In genomic region chr10:103100620-103101019, GRCh38 we compare ENCODE assay signal across 20 cellular contexts.
"Had no signal": no experiment of that assay in that cellular context is flagged by ENCODE, and none has a peak within 500 bp of the region (broad histone marks: within the 10 kb centered on the region; RNA-seq: fewer than 3 reads in every experiment).

No MANE protein-coding gene starts in this region.

- H3K27me3 ChIP-seq: MG63, SJSA1 had no signal

- H3K4me3 ChIP-seq: MG63, SJSA1 had no signal

- DNase-seq: Karpas-422, KG1, MG63, NCI-H1092 treated with DMSO at 0.1 percent for 48 hours, NCI-H1436, NCI-H187, NCI-H2029, NCI-H2081 treated with DMSO at 0.1 percent for 48 hours, NCI-H2171, NCI-H226, NCI-H446, NCI-H510A, NCI-H524 treated with DMSO at 0.1 percent for 48 hours, NCI-H69, NCI-H774, Right ventricle myocardium superior, RPMI8226, SIG-M5 had no signal

- H3K4me1 ChIP-seq: SJSA1 had no signal

- H3K9me3 ChIP-seq: MG63, SJSA1 had no signal

- FAIRE-seq: RCC 7860 had no signal

- H3K27ac ChIP-seq: SJSA1 had no signal
